In genomic region chr2:241315183-241315878, GRCh38 we compare ENCODE assay signal across 8 cellular contexts. TPM values are rescaled to one million over a fixed set of nuclear protein-coding genes. Genes with fewer than 3 reads are reported as not detected.
DNase-seq lines count a peak whose midpoint lies in the region; ATAC-seq, FAIRE-seq and TF ChIP-seq lines count a peak whose summit lies in the region.

TSS of gene HDLBP (minus strand) at chr2:241315672. CDS start at chr2:241266869, 48,803 bp downstream.

- ATAC-seq in HG02885 (IDR thresholded peaks at IDR 0.05; ENCODE audit: poor library complexity, unreplicated experiment) (peak; percentile 75), left ventricle myocardium superior (peak; percentile 91), psoas muscle (peak; percentile 89 to 91 (median 90))

- H3K4me3 Mint-ChIP-seq in T-helper 1 cell treated with Interleukin-12 subunit alpha and Interleukin-12 subunit beta and Interleukin-4 antibody, amounts not matched to agents 30 μg/mL and 1 μg/mL, for 36 hours = peak within 1 kb of the TSS; percentile 96

- WGBS in psoas muscle, 3 donors = 0 to 1% (median 0%) methylated on average over 38 to 64 of the region's 64 CpGs

- H3K4me1 ChIP-seq in psoas muscle = peaks cover 77% of the 10 kb centered on the region

- peaks cover 23% of the 10 kb centered on the region for H3K36me3 Mint-ChIP-seq in T-helper 1 cell treated with Interleukin-12 subunit alpha and Interleukin-12 subunit beta and Interleukin-4 antibody, amounts not matched to agents 30 μg/mL and 1 μg/mL, for 36 hours (ENCODE audit: low read depth)

- intact Hi-C loops in left ventricle myocardium superior (cut with micrococcal nuclease) = loop anchor here (5.0 kb wide), 1 partner anchor 37 kb away; no protein-coding TSS in a partner anchor
- intact Hi-C loops in psoas muscle (cut with DNase I) = loop anchor here (5.0 kb wide), 4 partner anchors 37 to 192 kb away; partner anchors contain the start of genes FARP2 (in 1 of the 2) and STK25 (in 1 of the 2)

- H3K27ac Mint-ChIP-seq in T-helper 1 cell treated with Interleukin-12 subunit alpha and Interleukin-12 subunit beta and Interleukin-4 antibody, amounts not matched to agents 30 μg/mL and 1 μg/mL, for 36 hours = peak within 1 kb of the TSS; percentile 99

- peak; percentile 61 for FAIRE-seq in urothelium cell line (lab: Jason Lieb, UNC)

- TF ChIP-seq CTCF in GM13977 (IDR thresholded peaks at IDR 0.05; ENCODE audit: extremely low read depth, insufficient read depth, missing control alignments) (peak; percentile 77), psoas muscle (IDR thresholded peaks at IDR 0.05) (no peak)

- no peaks in the 10 kb centered on the region for H3K27me3 ChIP-seq in psoas muscle (ENCODE audit: insufficient read depth in 3 of 3, low read length in 2 of 3)

- DNase-seq in GM13977 (ENCODE audit: low spot score) (peak; percentile 99), NCI-H1694 (lab: John Stamatoyannopoulos, UW) (peak; percentile 96), amygdala (lab: John Stamatoyannopoulos, UW) (peak; percentile 87 to 100 (median 97)), left ventricle myocardium superior (peak; percentile 100), psoas muscle (peak; percentile 100), urothelium cell line (ENCODE audit: low spot score) (peak; percentile 99)

- peaks cover 58% of the 10 kb centered on the region for H3K4me1 Mint-ChIP-seq in T-helper 1 cell treated with Interleukin-12 subunit alpha and Interleukin-12 subunit beta and Interleukin-4 antibody, amounts not matched to agents 30 μg/mL and 1 μg/mL, for 36 hours (ENCODE audit: low read depth)

- peak within 1 kb of the TSS; percentile 98 for H3K27ac ChIP-seq in psoas muscle

- H3K36me3 ChIP-seq in psoas muscle (ENCODE audit: insufficient read depth in 1 of 2, low read depth in 1 of 2) = no peaks in the 10 kb centered on the region

- in situ Hi-C loops in GM13977 (cut with MboI; ENCODE audit: low pct_unique_long_range_greater_than_20kb, low sequenced_read_pairs, unreplicated experiment) = no loop called here

- H3K4me3 ChIP-seq in psoas muscle = peak within 1 kb of the TSS; percentile 85

- no peaks in the 10 kb centered on the region for H3K9me3 ChIP-seq in psoas muscle

- H3K27me3 Mint-ChIP-seq in T-helper 1 cell treated with Interleukin-12 subunit alpha and Interleukin-12 subunit beta and Interleukin-4 antibody, amounts not matched to agents 30 μg/mL and 1 μg/mL, for 36 hours (ENCODE audit: low read depth) = no peaks in the 10 kb centered on the region

- H3K9me3 Mint-ChIP-seq in T-helper 1 cell treated with Interleukin-12 subunit alpha and Interleukin-12 subunit beta and Interleukin-4 antibody, amounts not matched to agents 30 μg/mL and 1 μg/mL, for 36 hours = no peaks in the 10 kb centered on the region

RNA-seq across cellular contexts. Expression of gene HDLBP, which starts in this region (rescaled TPM):
- 420 TPM for total RNA-seq in left ventricle myocardium superior
- total RNA-seq in psoas muscle = 100 to 1,000 TPM; 349 to 526 (median 469) TPM
- 100 to 1,000 TPM; 264 to 421 (median 283) TPM for polyA plus RNA-seq in psoas muscle

Comparison
In these comparisons a context has a peak if more than half of its experiments do, and no peak if none do; other contexts are left out.
1. Peak in every context shown above with its lines: DNase-seq, ATAC-seq, H3K4me3 ChIP-seq and H3K27ac ChIP-seq.